In genomic region chr11:34214961-34215805, GRCh38 we compare ENCODE assay signal across 9 cellular contexts.
DNase-seq lines count a peak whose midpoint lies in the region; ATAC-seq and TF ChIP-seq lines count a peak whose summit lies in the region.
"Had no signal": no experiment of that assay in that cellular context is flagged by ENCODE, and none has a peak within 500 bp of the region (broad histone marks: within the 10 kb centered on the region; RNA-seq: fewer than 3 reads in every experiment).

No MANE protein-coding gene starts in this region.

- H3K27me3 ChIP-seq in A673 (replicated peaks; ENCODE audit: insufficient read depth, low read depth, low read length, poor library complexity) (no peaks in the 10 kb centered on the region), right atrium auricular region (no peaks in the 10 kb centered on the region)

- BruUV-seq in A673 (replicated peaks; lab: Mats Ljungman, UMichigan) = no TSS peak

- H3K4me1 Mint-ChIP-seq in nephron progenitor cell = peaks cover 18% of the 10 kb centered on the region

- POLR2A ChIA-PET in A673 (lab: Charles Lee; ENCODE audit: low non-redundant PET) = no interaction called here

- H3K9me3 Mint-ChIP-seq in nephron progenitor cell = no peaks in the 10 kb centered on the region
- H3K9me3 Mint-ChIP-seq: CD4-positive, alpha-beta memory T cell had no signal

- intact Hi-C loops in A673 (cut with micrococcal nuclease; ENCODE audit: unreplicated experiment) (no loop called here), mucosa of descending colon (cut with DNase I, micrococcal nuclease) (no loop called here)

- peaks cover 3% of the 10 kb centered on the region for H3K4me1 ChIP-seq in A673 (ENCODE audit: insufficient read depth, low read length, poor library complexity, severe bottlenecking)
- peaks cover 3% of the 10 kb centered on the region for H3K4me1 ChIP-seq in mucosa of descending colon (ENCODE audit: low read depth)
- H3K4me1 ChIP-seq in right atrium auricular region = peaks cover 0 to 11% of the 10 kb centered on the region in 2 donors

- H3K36me3 Mint-ChIP-seq in nephron progenitor cell (ENCODE audit: low read depth) = no peaks in the 10 kb centered on the region
- H3K36me3 Mint-ChIP-seq: CD4-positive, alpha-beta memory T cell had no signal

- CTCF ChIA-PET in A673 (lab: Charles Lee) = no interaction called here

- no peak overlapping the region for H3K27ac Mint-ChIP-seq in nephron progenitor cell

- H3K4me3 ChIP-seq in A673 (ENCODE audit: low read depth, low read length, poor library complexity, severe bottlenecking) (no peak overlapping the region), mucosa of descending colon (no peak overlapping the region), right atrium auricular region (no peak overlapping the region)

- no peak overlapping the region for H3K27ac ChIP-seq in A673 (ENCODE audit: low read depth, low read length, poor library complexity, severe bottlenecking)
- H3K27ac ChIP-seq in right atrium auricular region = no peak overlapping the region

- H3K27me3 Mint-ChIP-seq in nephron progenitor cell (ENCODE audit: low read depth, poor library complexity) = peaks cover 91% of the 10 kb centered on the region
- H3K27me3 Mint-ChIP-seq: CD4-positive, alpha-beta memory T cell had no signal

- H3K4me3 Mint-ChIP-seq in nephron progenitor cell = no peak overlapping the region
- H3K4me3 Mint-ChIP-seq: CD4-positive, alpha-beta memory T cell had no signal

- ATAC-seq in HG03045 (IDR thresholded peaks at IDR 0.05; ENCODE audit: unreplicated experiment) = peak; percentile 64
- ATAC-seq in mucosa of descending colon = peak; percentile 63
- ATAC-seq in HG03025 (IDR thresholded peaks at IDR 0.05; ENCODE audit: low FRiP score, unreplicated experiment) = no peak

- H3K9me3 ChIP-seq in A673 (ENCODE audit: low read depth, low read length, poor library complexity, severe bottlenecking) (no peaks in the 10 kb centered on the region), mucosa of descending colon (no peaks in the 10 kb centered on the region), right atrium auricular region (no peaks in the 10 kb centered on the region)

- DNase-seq in A673 (ENCODE audit: low spot score) (peak; percentile 46), activated T-cell treated with anti-CD3 and anti-CD28 coated beads for 4 hours (peak; percentile 47), mucosa of descending colon (no peak), right atrium auricular region (ENCODE audit: low spot score) (no peak), cerebellar nuclear complex (lab: John Stamatoyannopoulos, UW) (no peak), nephron progenitor cell (no peak)

- H3K36me3 ChIP-seq in A673 (ENCODE audit: insufficient read depth, low read length, poor library complexity, severe bottlenecking) (no peaks in the 10 kb centered on the region), mucosa of descending colon (ENCODE audit: low read depth) (no peaks in the 10 kb centered on the region), right atrium auricular region (no peaks in the 10 kb centered on the region)

- TF ChIP-seq CTCF in A673 (conservative IDR thresholded peaks at IDR 0.05; ENCODE audit: low read depth, low read length) (no peak), mucosa of descending colon (IDR thresholded peaks at IDR 0.05) (no peak), right atrium auricular region (IDR thresholded peaks at IDR 0.05) (no peak), nephron progenitor cell (IDR thresholded peaks at IDR 0.05) (no peak)

Comparison
In these comparisons a context has a peak if more than half of its experiments do, and no peak if none do; other contexts are left out.
1. DNase-seq: peak in A673 (single experiment) and activated T-cell treated with anti-CD3 and anti-CD28 coated beads for 4 hours (single experiment); none in mucosa of descending colon (0 of 3), right atrium auricular region (single experiment), cerebellar nuclear complex (0 of 2) and nephron progenitor cell (single experiment).